Comparison of ENCODE assay signal across 27 cellular contexts in genomic region chr14:77131871-77132486, GRCh38. TPM values are rescaled to one million over a fixed set of nuclear protein-coding genes. Genes with fewer than 3 reads are reported as not detected.
DNase-seq lines count a peak whose midpoint lies in the region; FAIRE-seq and TF ChIP-seq lines count a peak whose summit lies in the region.
"Had no signal": no experiment of that assay in that cellular context is flagged by ENCODE, and none has a peak within 500 bp of the region (broad histone marks: within the 10 kb centered on the region; RNA-seq: fewer than 3 reads in every experiment).

No MANE protein-coding gene starts in this region.

- no peaks in the 10 kb centered on the region for H3K9me2 ChIP-seq in OCI-LY7 (ENCODE audit: insufficient read depth, low read length)

- H4K20me1 ChIP-seq in OCI-LY7 (ENCODE audit: insufficient read depth, low read length): no peaks in the 10 kb centered on the region
- peaks cover 4 to 22% of the 10 kb centered on the region in 2 experiments for H4K20me1 ChIP-seq in H1 (replicated peaks in 1 of 2; ENCODE audit: control insufficient read depth in 1 of 2, insufficient read depth in 2 of 2, low read length in 2 of 2)

- H3K14ac ChIP-seq in H1 (ENCODE audit: insufficient read length): no peak overlapping the region

- H3K79me2 ChIP-seq in OCI-LY7 (ENCODE audit: insufficient read depth, low read depth, low read length) (no peaks in the 10 kb centered on the region), H1 (ENCODE audit: control insufficient read depth in 1 of 2, insufficient read depth in 2 of 2, low read length in 2 of 2) (no peaks in the 10 kb centered on the region)

- TF ChIP-seq POLR2A in H1 (IDR thresholded peaks at IDR 0.05; ENCODE audit: control extremely low read depth in 1 of 2, low read depth in 2 of 2, low read length in 2 of 2): no peak

- H3K4me2 ChIP-seq in OCI-LY7 (ENCODE audit: low read length) (no peak overlapping the region), H1 (ENCODE audit: insufficient read depth in 1 of 2, low read depth in 2 of 2, low read length in 2 of 2) (no peak overlapping the region)
- H3K4me2 ChIP-seq: PC-9 had no signal

- H2BK20ac ChIP-seq in H1 (ENCODE audit: low read length): no peak overlapping the region

- POLR2A ChIA-PET in OCI-LY7 (lab: Charles Lee): no interaction called here
- POLR2A ChIA-PET in H1 (lab: Charles Lee; ENCODE audit: partially characterized antibody): interaction anchor here (0.6 to 3.0 kb wide), 3 partner anchors 9 to 71 kb away, joined by 3 to 17 read pairs (median 4); no protein-coding TSS in a partner anchor

- CTCF ChIA-PET in OCI-LY7 (lab: Charles Lee; ENCODE audit: unreplicated experiment): no interaction called here
- CTCF ChIA-PET in H1 (lab: Charles Lee; ENCODE audit: partially characterized antibody): interaction anchor here (0.6 to 56.8 kb wide), 12 partner anchors 1 to 315 kb away, joined by 3 to 1490 read pairs (median 4); partner anchors contain the start of genes CIPC and ZDHHC22

- H3K27ac ChIP-seq in 22Rv1: no peak overlapping the region
- no peak overlapping the region for H3K27ac ChIP-seq in OCI-LY7 (ENCODE audit: low read depth, low read length, poor library complexity, severe bottlenecking)
- no peak overlapping the region for H3K27ac ChIP-seq in H1 (ENCODE audit: low read depth, low read length)
- H3K27ac ChIP-seq: PC-9, SK-N-MC had no signal

- intact Hi-C loops in OCI-LY7 (cut with micrococcal nuclease; ENCODE audit: unreplicated experiment): no loop called here

- no peaks in the 10 kb centered on the region; the same call in 1 of the 2 replicates for H3K23me2 ChIP-seq in H1 (ENCODE audit: low read depth, low read length)

- no peak overlapping the region for H2BK5ac ChIP-seq in H1 (ENCODE audit: low read depth, low read length)

- no peaks in the 10 kb centered on the region for H3K27me3 ChIP-seq in H1 (replicated peaks in 1 of 4; ENCODE audit: control insufficient read depth in 3 of 4, extremely low read depth in 1 of 4, insufficient read depth in 3 of 4, low read length in 3 of 4)

- no peak overlapping the region for H4K91ac ChIP-seq in H1 (replicated peaks; ENCODE audit: insufficient read length, low read length)

- no peak overlapping the region for H4K5ac ChIP-seq in H1 (ENCODE audit: insufficient read length, low read depth, low read length)

- H2AFZ ChIP-seq in OCI-LY7 (ENCODE audit: low read length) (no peak overlapping the region), H1 (ENCODE audit: low read length) (no peak overlapping the region)
- H2AFZ ChIP-seq: PC-9 had no signal

- H3K23ac ChIP-seq in H1 (ENCODE audit: insufficient read length): no peak overlapping the region

- H3K4me1 ChIP-seq in OCI-LY7 (ENCODE audit: insufficient read depth, low read length, poor library complexity, severe bottlenecking): no peaks in the 10 kb centered on the region
- 0 out of 7 replicates have a peak, but pooled peaks cover 0 to 4% (median 0%) of the 10 kb centered on the region in 4 experiments for H3K4me1 ChIP-seq in H1 (replicated peaks in 1 of 4; ENCODE audit: control insufficient read depth in 3 of 4, insufficient read depth in 4 of 4, low read length in 3 of 4)

- TF ChIP-seq CTCF in 22Rv1 (IDR thresholded peaks at IDR 0.05) (peak; percentile 17; the same call in 1 of the 2 replicates), GM12874 (IDR thresholded peaks at IDR 0.05; ENCODE audit: insufficient read depth, low read depth, low read length) (0 out of 2 replicates have a peak, but pooled peaks have one; percentile 15), OCI-LY7 (conservative IDR thresholded peaks at IDR 0.05; ENCODE audit: low read length) (peak; percentile 46), H1 (IDR thresholded peaks at IDR 0.05; ENCODE audit: control extremely low read depth in 1 of 3, insufficient read depth in 1 of 3, low read depth in 1 of 3, low read length in 3 of 3) (peak; percentile 30 to 62 (median 34); a peak in 3 of 4 replicates)

- no peak overlapping the region for H2BK12ac ChIP-seq in H1 (ENCODE audit: low read depth, low read length)

- no peak overlapping the region for H4K8ac ChIP-seq in H1 (ENCODE audit: extremely low read depth, insufficient read depth, low read length)

- H3K4me3 ChIP-seq in OCI-LY7 (ENCODE audit: low read depth, low read length, poor library complexity, severe bottlenecking) (no peak overlapping the region), H1 (ENCODE audit: extremely low read depth in 1 of 4, insufficient read depth in 2 of 4, low read depth in 3 of 4, low read length in 4 of 4) (no peak overlapping the region)
- H3K4me3 ChIP-seq: PC-9, SK-N-MC had no signal

- no peak overlapping the region for H3K56ac ChIP-seq in H1 (replicated peaks; ENCODE audit: insufficient read length, low read depth, low read length)

- no peaks in the 10 kb centered on the region for H3K36me3 ChIP-seq in OCI-LY7 (ENCODE audit: insufficient read depth, low read length)
- H3K36me3 ChIP-seq in H1 (ENCODE audit: control insufficient read depth in 2 of 4, insufficient read depth in 4 of 4, low read length in 3 of 4): peaks cover 0 to 16% (median 5%) of the 10 kb centered on the region in 4 experiments; a peak in 6 of 8 replicates

- TF ChIP-seq RAD21 in H1 (IDR thresholded peaks at IDR 0.05 in 1 of 2, conservative IDR thresholded peaks at IDR 0.05 in 1 of 2; ENCODE audit: low read depth in 2 of 2, low read length in 2 of 2): peak; percentile 17 to 28; a peak in 2 of 4 replicates

- H2BK15ac ChIP-seq in H1 (ENCODE audit: low read length): no peak overlapping the region

- FAIRE-seq in H1 (lab: Jason Lieb, UNC) (no peak), urothelium cell line (lab: Jason Lieb, UNC) (no peak)
- FAIRE-seq: GM12892, GM18507 had no signal

- no peak for TF ChIP-seq EP300 in H1 (IDR thresholded peaks at IDR 0.05; ENCODE audit: borderline replicate concordance in 1 of 2, low read depth in 2 of 2, low read length in 2 of 2)

- no peak overlapping the region for H2AK5ac ChIP-seq in H1 (ENCODE audit: low read depth, low read length)

- no peak overlapping the region for H3K4ac ChIP-seq in H1 (replicated peaks; ENCODE audit: insufficient read length, low read depth, low read length)

- peaks cover 5% of the 10 kb centered on the region; the same call in 1 of the 2 replicates for H3K79me1 ChIP-seq in H1 (ENCODE audit: low read depth, low read length)

- DNase-seq in OCI-LY7 (ENCODE audit: low spot score) (no peak), H1 (ENCODE audit: low read depth in 1 of 2, low spot score in 2 of 2) (no peak), NCI-H510A (lab: John Stamatoyannopoulos, UW) (no peak), urothelium cell line (ENCODE audit: low spot score) (no peak), activated gamma-delta T cell (lab: John Stamatoyannopoulos, UW) (no peak)
- no peak for DNase-seq in stimulated activated CD4-positive, alpha-beta T cell treated with anti-CD3 and anti-CD28 coated beads, Interleukin-4, amount 100 ng/mL, for 24 hours
- DNase-seq: AML-193; CD8-positive, alpha-beta T cell; DMS153; GF-D8; Kasumi-1; NCI-H1694; NCI-H2081; NCI-H2171 treated with DMSO at 0.1 percent for 48 hours; NCI-H526; PC-9; RPMI8226; SHP77 had no signal

- H3K18ac ChIP-seq in H1 (ENCODE audit: extremely low read depth, low read length): no peak overlapping the region

- BruUV-seq in OCI-LY7 (replicated peaks; lab: Mats Ljungman, UMichigan): no TSS peak

- 87% methylated on average over 5 of the region's 5 CpGs; no CpG with 5 or more reads in 1 of the 2 experiments for WGBS in H1 (ENCODE audit: extremely low coverage in 1 of 2, insufficient coverage in 1 of 2, insufficient read length in 1 of 2, insufficient replicate concordance in 2 of 2, low coverage in 1 of 2, low lambda C conversion rate in 2 of 2, missing lambda C conversion rate in 1 of 2), 2 experiments

- H3K9me3 ChIP-seq in OCI-LY7 (ENCODE audit: low read length) (no peaks in the 10 kb centered on the region), H1 (ENCODE audit: insufficient read depth in 2 of 2, low read depth in 1 of 2, low read length in 1 of 2) (no peaks in the 10 kb centered on the region)

- no peak overlapping the region for H3K9ac ChIP-seq in H1 (replicated peaks in 1 of 4; ENCODE audit: extremely low read depth in 1 of 4, low read depth in 3 of 4, low read length in 3 of 4)

- no peak overlapping the region for H2BK120ac ChIP-seq in H1 (replicated peaks; ENCODE audit: low read depth, low read length)

RNA-seq across cellular contexts. Expression of gene ZDHHC22, which starts 9.6 kb away (rescaled TPM):
- not detected in 2 replicates for total RNA-seq in OCI-LY7 (2014; rRNA removed; shearing (Covaris generic))
- not detected in 2 replicates for total RNA-seq in OCI-LY7 (2022)
- total RNA-seq in H1 (2021; fragmentation: NEBNext Ultra II Directional; extraction: Animal tissue kit (Norgen Biotek cat#: 25700)): 55.2 and 59.3 TPM in 2 replicates
- 23.8 and 30.7 TPM in 2 replicates for polyA plus RNA-seq in H1 (2011; rRNA removed)
- polyA plus RNA-seq in H1 (2011; cell fraction: cytosol; rRNA removed): 20.3 TPM
- 28.0 TPM for polyA plus RNA-seq in H1 (2011; cell fraction: nucleus; rRNA removed)
- polyA plus RNA-seq in H1 (2012, experiment 1 of 2): 45.5 to 55.8 TPM (median 50.5 TPM) in 4 replicates
- polyA plus RNA-seq in H1 (2012, experiment 2 of 2): 46.2 TPM
- polyA plus RNA-seq in H1 (2013, experiment 1 of 2): 62.0 TPM
- 72.6 TPM for polyA plus RNA-seq in H1 (2013, experiment 2 of 2)
- 23.4 and 26.4 TPM in 2 replicates for polyA minus RNA-seq in H1 (2011; rRNA and poly(A)+ RNA removed)
- polyA minus RNA-seq in H1 (2011; cell fraction: cytosol; rRNA and poly(A)+ RNA removed): 10.2 TPM
- 11.5 TPM for polyA minus RNA-seq in H1 (2011; cell fraction: nucleus; rRNA and poly(A)+ RNA removed)
- total RNA-seq: A172; CD8-positive, alpha-beta T cell; H4; MCF 10A; PC-9 had no signal
- polyA plus RNA-seq: AG04450 had no signal

RNA-seq across cellular contexts. Expression of gene CIPC, which starts 33.9 kb away (rescaled TPM):
- 31.7 and 43.4 TPM in 2 replicates for total RNA-seq in OCI-LY7 (2014; rRNA removed; shearing (Covaris generic))
- 20.9 and 24.1 TPM in 2 replicates for total RNA-seq in OCI-LY7 (2022)
- total RNA-seq in H1 (2021; fragmentation: NEBNext Ultra II Directional; extraction: Animal tissue kit (Norgen Biotek cat#: 25700)): 31.7 and 32.7 TPM in 2 replicates
- 13.3 and 13.9 TPM in 2 replicates for polyA plus RNA-seq in H1 (2011; rRNA removed)
- polyA plus RNA-seq in H1 (2011; cell fraction: cytosol; rRNA removed): 19.8 TPM
- polyA plus RNA-seq in H1 (2011; cell fraction: nucleus; rRNA removed): 14.3 TPM
- polyA plus RNA-seq in H1 (2012, experiment 1 of 2): 12.0 to 17.1 TPM (median 16.7 TPM) in 4 replicates
- 2.0 TPM for polyA plus RNA-seq in H1 (2012, experiment 2 of 2)
- polyA plus RNA-seq in H1 (2013, experiment 1 of 2): 15.9 TPM
- polyA plus RNA-seq in H1 (2013, experiment 2 of 2): 15.4 TPM
- 41.1 and 42.1 TPM in 2 replicates for polyA minus RNA-seq in H1 (2011; rRNA and poly(A)+ RNA removed)
- polyA minus RNA-seq in H1 (2011; cell fraction: cytosol; rRNA and poly(A)+ RNA removed): 17.5 TPM
- polyA minus RNA-seq in H1 (2011; cell fraction: nucleus; rRNA and poly(A)+ RNA removed): 15.8 TPM

RNA-seq across cellular contexts. Expression of gene TMEM63C, which starts 49.6 kb away (rescaled TPM):
- total RNA-seq in OCI-LY7 (2014; rRNA removed; shearing (Covaris generic)): 0.41 and 0.79 TPM in 2 replicates
- 4.7 and 6.6 TPM in 2 replicates for total RNA-seq in OCI-LY7 (2022)
- 7.0 and 7.6 TPM in 2 replicates for total RNA-seq in H1 (2021; fragmentation: NEBNext Ultra II Directional; extraction: Animal tissue kit (Norgen Biotek cat#: 25700))
- polyA plus RNA-seq in H1 (2011; rRNA removed): 3.0 and 3.7 TPM in 2 replicates
- 3.6 TPM for polyA plus RNA-seq in H1 (2011; cell fraction: cytosol; rRNA removed)
- 7.8 TPM for polyA plus RNA-seq in H1 (2011; cell fraction: nucleus; rRNA removed)
- 4.5 to 6.5 TPM (median 5.4 TPM) in 4 replicates for polyA plus RNA-seq in H1 (2012, experiment 1 of 2)
- 2.4 TPM for polyA plus RNA-seq in H1 (2012, experiment 2 of 2)
- 7.3 TPM for polyA plus RNA-seq in H1 (2013, experiment 1 of 2)
- 6.9 TPM for polyA plus RNA-seq in H1 (2013, experiment 2 of 2)
- 6.0 and 7.1 TPM in 2 replicates for polyA minus RNA-seq in H1 (2011; rRNA and poly(A)+ RNA removed)
- 4.5 TPM for polyA minus RNA-seq in H1 (2011; cell fraction: cytosol; rRNA and poly(A)+ RNA removed)
- 7.2 TPM for polyA minus RNA-seq in H1 (2011; cell fraction: nucleus; rRNA and poly(A)+ RNA removed)
- polyA plus RNA-seq: AG04450 had no signal

Comparison
In these comparisons a context has a peak if more than half of its experiments do, and no peak if none do; other contexts are left out.
1. RNA of gene ZDHHC22, which starts 9.6 kb away (total RNA-seq): 55.2 to 59.3 TPM in H1; not detected in OCI-LY7; every median in the first group is over 10 times any median in the second.
2. Peak in every context shown above with its lines, with median percentiles within 50 percentile points of each other: CTCF ChIP-seq.